ENCODE assay signal across 12 cellular contexts in the genomic region with DNA sequence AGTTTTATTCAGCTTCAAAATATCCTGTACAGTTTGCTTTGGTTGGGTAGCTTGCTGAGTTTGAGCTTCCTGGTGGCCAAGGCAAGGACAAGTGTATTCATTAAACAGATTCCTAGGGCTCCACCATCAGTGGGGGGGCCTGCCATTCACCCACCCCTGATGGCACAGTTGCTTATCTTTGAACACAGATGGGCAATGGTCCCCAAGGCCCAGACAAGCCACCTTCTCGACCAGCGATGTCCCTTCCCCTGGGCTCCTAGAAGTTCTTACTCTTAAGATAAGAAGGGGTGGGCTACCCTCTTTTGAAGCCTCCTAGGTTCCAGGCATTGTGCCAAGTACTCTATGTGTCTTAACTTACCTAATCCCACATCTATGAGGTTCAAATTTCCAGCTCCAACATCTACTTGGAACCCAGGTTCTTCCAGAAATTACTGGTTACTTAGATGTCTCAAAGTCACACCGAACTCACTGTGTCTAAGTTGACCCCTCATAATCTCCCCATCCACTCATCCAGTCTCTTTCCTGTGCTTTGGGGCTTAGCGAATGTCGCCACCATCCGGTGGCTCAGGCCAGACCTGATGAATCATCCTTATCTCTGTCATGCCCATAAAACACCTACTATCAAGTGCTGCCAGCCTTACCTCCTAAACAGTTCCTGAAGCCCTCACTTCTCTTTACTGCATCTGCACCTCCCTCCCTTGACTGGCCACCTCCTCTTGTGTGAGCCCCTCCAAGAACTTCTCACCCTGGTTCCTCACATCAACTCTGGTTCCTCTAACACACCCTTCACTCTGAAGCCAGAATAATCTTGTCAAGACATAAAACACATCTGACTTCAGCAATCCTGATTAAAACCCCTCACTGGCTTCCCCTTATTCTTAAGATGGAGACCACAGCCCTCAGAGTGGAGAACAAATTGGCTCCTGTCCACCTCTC. TPM values are rescaled to one million over a fixed set of nuclear protein-coding genes. Genes with fewer than 3 reads are reported as not detected.
DNase-seq lines count a peak whose midpoint lies in the region; ATAC-seq, FAIRE-seq and TF ChIP-seq lines count a peak whose summit lies in the region.
"Had no signal": no experiment of that assay in that cellular context is flagged by ENCODE, and none has a peak within 500 bp of the region (broad histone marks: within the 10 kb centered on the region; RNA-seq: fewer than 3 reads in every experiment).

No MANE protein-coding gene starts in this region.

- TF ChIP-seq CTCF in MM.1S (IDR thresholded peaks at IDR 0.05; ENCODE audit: low read length) (peak; percentile 9; the same call in 1 of the 2 replicates), K562 (IDR thresholded peaks at IDR 0.05 in 2 of 3, conservative IDR thresholded peaks at IDR 0.05 in 1 of 3; ENCODE audit: insufficient read depth in 2 of 3, low read depth in 1 of 3, low read length in 3 of 3) (peak; percentile 59 to 88 (median 84)), osteocyte (IDR thresholded peaks at IDR 0.05) (no peak)

- no peak overlapping the region for H3K27ac Mint-ChIP-seq in osteocyte (ENCODE audit: unreplicated experiment)
- H3K27ac Mint-ChIP-seq: activated B cell treated with CpG ODN at 0.5 μM for 24 hours had no signal

- no peak overlapping the region for H2AFZ ChIP-seq in MM.1S (ENCODE audit: low read length)
- no peak overlapping the region for H2AFZ ChIP-seq in K562 (ENCODE audit: low read depth, low read length)

- peaks cover 84% of the 10 kb centered on the region for H3K27me3 ChIP-seq in MM.1S (replicated peaks; ENCODE audit: insufficient read depth, low read length)
- peaks cover 3 to 11% of the 10 kb centered on the region in 2 experiments; a peak in 3 of 5 replicates for H3K27me3 ChIP-seq in K562 (ENCODE audit: control insufficient read depth in 2 of 2, insufficient read depth in 2 of 2, low read length in 2 of 2)

- H3K27me3 Mint-ChIP-seq in osteocyte (ENCODE audit: unreplicated experiment), result no peaks in the 10 kb centered on the region

- 0% methylated on average over 6 of the region's 6 CpGs for WGBS in K562 (ENCODE audit: insufficient coverage, low coverage, missing lambda C conversion rate)

- H3K36me3 ChIP-seq in MM.1S (replicated peaks; ENCODE audit: insufficient read depth, low read length) (no peaks in the 10 kb centered on the region), K562 (ENCODE audit: control insufficient read depth, insufficient read depth, low read length) (no peaks in the 10 kb centered on the region)

- peak; percentile 85 for FAIRE-seq in K562 (lab: Jason Lieb, UNC)
- FAIRE-seq: endothelial cell of umbilical vein had no signal

- no peak for TF ChIP-seq POLR2A in K562 (conservative IDR thresholded peaks at IDR 0.05)

- DNase-seq in DMS53 (lab: John Stamatoyannopoulos, UW), result peak; percentile 48
- DNase-seq in DMS53 treated with DMSO at 0.1 percent for 48 hours (lab: John Stamatoyannopoulos, UW; ENCODE audit: unreplicated experiment), result no peak
- DNase-seq in MM.1S, result no peak
- DNase-seq in K562 (ENCODE audit: extremely low read depth in 1 of 4, low spot score in 3 of 4), result peak; percentile 63 to 81 (median 72)
- DNase-seq in osteocyte (ENCODE audit: extremely low spot score, unreplicated experiment), result peak; percentile 53
- DNase-seq in MV-4-11 (lab: John Stamatoyannopoulos, UW), result no peak
- DNase-seq in NCI-H1694 treated with DMSO at 0.1 percent for 48 hours (lab: John Stamatoyannopoulos, UW), result no peak
- no peak for DNase-seq in caudate nucleus (lab: John Stamatoyannopoulos, UW)
- DNase-seq: activated B cell treated with CpG ODN at 0.5 μM for 24 hours, left cardiac atrium, NCI-H446 had no signal

- no peaks in the 10 kb centered on the region for H3K9me3 ChIP-seq in MM.1S (replicated peaks; ENCODE audit: insufficient read depth, low read length)
- H3K9me3 ChIP-seq in K562 (replicated peaks; ENCODE audit: control insufficient read depth, insufficient read depth, low read depth, low read length), result no peaks in the 10 kb centered on the region

- in situ Hi-C loops in K562 (cut with MboI), result no loop called here

- ATAC-seq in K562, result peak; percentile 93

- no peaks in the 10 kb centered on the region for H3K4me1 ChIP-seq in MM.1S (ENCODE audit: low read length)
- peaks cover 19 to 41% of the 10 kb centered on the region in 2 experiments for H3K4me1 ChIP-seq in K562 (replicated peaks in 1 of 2; ENCODE audit: control insufficient read depth in 2 of 2, insufficient read depth in 2 of 2, low read length in 2 of 2)

- H3K9ac ChIP-seq in MM.1S (ENCODE audit: low read length) (no peak overlapping the region), K562 (ENCODE audit: insufficient read depth in 1 of 2, low read depth in 2 of 2, low read length in 2 of 2) (no peak overlapping the region)

- H3K9me2 ChIP-seq in MM.1S (replicated peaks; ENCODE audit: insufficient read depth, low read length), result no peaks in the 10 kb centered on the region

- no peak overlapping the region for H3K4me3 ChIP-seq in MM.1S (ENCODE audit: low read length)
- H3K4me3 ChIP-seq in K562, result no peak overlapping the region

- H3K4me2 ChIP-seq in MM.1S (ENCODE audit: low read depth, low read length) (no peak overlapping the region), K562 (ENCODE audit: insufficient read depth, low read length) (peak overlapping the region; percentile 45; the same call in 1 of the 2 replicates)

- peak; percentile 92 for TF ChIP-seq EP300 in K562 (IDR thresholded peaks at IDR 0.05; ENCODE audit: low read length)

- H3K36me3 Mint-ChIP-seq in osteocyte (ENCODE audit: unreplicated experiment), result no peaks in the 10 kb centered on the region

- no peaks in the 10 kb centered on the region for H3F3A ChIP-seq in MM.1S (ENCODE audit: insufficient read depth, low read length)

- POLR2A ChIA-PET in K562 (lab: Yijun Ruan, JAX), result no interaction called here

- no peaks in the 10 kb centered on the region for H4K20me1 ChIP-seq in MM.1S (ENCODE audit: insufficient read depth, low read length)
- peaks cover 22% of the 10 kb centered on the region; the same call in 1 of the 2 replicates for H4K20me1 ChIP-seq in K562 (replicated peaks; ENCODE audit: control insufficient read depth, insufficient read depth, low read length)

- no peak overlapping the region for H3K27ac ChIP-seq in MM.1S (ENCODE audit: low read length)
- H3K27ac ChIP-seq in K562 (ENCODE audit: extremely low read depth, low read depth, low read length), result no peak overlapping the region
- H3K27ac ChIP-seq in caudate nucleus (ENCODE audit: low read depth, low read length), result no peak overlapping the region

- no peaks in the 10 kb centered on the region for H3K9me3 Mint-ChIP-seq in osteocyte (ENCODE audit: unreplicated experiment)
- H3K9me3 Mint-ChIP-seq: activated B cell treated with CpG ODN at 0.5 μM for 24 hours had no signal

- H3K9me1 ChIP-seq in K562 (ENCODE audit: control insufficient read depth, insufficient read depth, low read length), result peaks cover 5% of the 10 kb centered on the region

- no peak overlapping the region for H3K4me3 Mint-ChIP-seq in osteocyte (ENCODE audit: unreplicated experiment)
- H3K4me3 Mint-ChIP-seq: activated B cell treated with CpG ODN at 0.5 μM for 24 hours had no signal

- intact Hi-C loops in K562 (cut with micrococcal nuclease), result no loop called here

- CTCF ChIA-PET in K562 (lab: Yijun Ruan, JAX; ENCODE audit: low intra/inter-chr PET ratio), result no interaction called here

- H3K4me1 Mint-ChIP-seq in osteocyte (ENCODE audit: unreplicated experiment), result no peaks in the 10 kb centered on the region
- H3K4me1 Mint-ChIP-seq: activated B cell treated with CpG ODN at 0.5 μM for 24 hours had no signal

- no peaks in the 10 kb centered on the region for H3K79me2 ChIP-seq in MM.1S (ENCODE audit: low read length)
- H3K79me2 ChIP-seq in K562 (ENCODE audit: control insufficient read depth, insufficient read depth, low read length), result no peaks in the 10 kb centered on the region

- no TSS peak for BruUV-seq in K562 (replicated peaks; lab: Mats Ljungman, UMichigan)

- peak; percentile 79 to 84 for TF ChIP-seq RAD21 in K562 (CRISPR knock-in tag; conservative IDR thresholded peaks at IDR 0.05 in 1 of 2, IDR thresholded peaks at IDR 0.05 in 1 of 2)

TF ChIP-seq in K562, 482 proteins besides CTCF, POLR2A, EP300 and RAD21 (continues in another document):
- no peak for TF ChIP-seq POLR2H (tag; IDR thresholded peaks at IDR 0.05; ENCODE audit: low read depth)

RNA-seq across cellular contexts. Expression of gene KLHDC7A, which starts 50.1 kb away (rescaled TPM):
- not detected in 2 replicates for total RNA-seq in K562 (2011; cell fraction: chromatin; rRNA removed; ENCODE audit: low replicate concordance)
- not detected in 2 replicates for total RNA-seq in K562 (2011; cell fraction: nucleolus; rRNA removed)
- total RNA-seq in K562 (2011; cell fraction: nucleoplasm; rRNA removed), result not detected in 2 replicates
- total RNA-seq in K562 (2014; rRNA removed) (0.04 TPM in 1 of 2 replicates, not detected in the other), K562 (2014; rRNA removed; fragmentation: Illumina TruSeq; extraction: Trizol) (not detected in 2 replicates), K562 (2015; rRNA removed; fragmentation: Illumina TruSeq; extraction: Trizol) (0.04 TPM in 1 of 2 replicates, not detected in the other), K562 (2021) (0.02 TPM in 1 of 2 replicates, not detected in the other), osteocyte (not detected in 2 replicates)
- polyA plus RNA-seq in K562 (2011; rRNA removed) (not detected in 2 replicates), K562 (2014; fragmentation: Illumina TruSeq; extraction: Trizol) (0.01 TPM in 1 of 2 replicates, not detected in the other), K562 (2014; fragmentation: Nextera tagmentation; extraction: Ambion mirVana) (not detected), K562 (2014; rRNA removed) (0.01 TPM in 1 of 2 replicates, not detected in the other)
- polyA plus RNA-seq in K562 (2011; cell fraction: cytosol; rRNA removed), result not detected in 2 replicates
- not detected in 2 replicates for polyA plus RNA-seq in K562 (2011; cell fraction: nucleus; rRNA removed)
- polyA plus RNA-seq in K562 (2012), result 0.08 and 0.16 TPM in 2 replicates
- polyA minus RNA-seq in K562 (2011; rRNA and poly(A)+ RNA removed), result not detected in 2 replicates
- polyA minus RNA-seq in K562 (2011; cell fraction: cytosol; rRNA and poly(A)+ RNA removed), result not detected in 2 replicates
- polyA minus RNA-seq in K562 (2011; cell fraction: nucleus; rRNA and poly(A)+ RNA removed), result not detected in 2 replicates
- total RNA-seq: activated B cell treated with CpG ODN at 0.5 μM for 24 hours, endothelial cell of umbilical vein had no signal
- polyA plus RNA-seq: endothelial cell of umbilical vein had no signal

Comparison
In these comparisons a context has a peak if more than half of its experiments do, and no peak if none do; other contexts are left out.
1. DNase-seq: peak in DMS53 (single experiment), K562 (4 of 4) and osteocyte (single experiment); none in DMS53 treated with DMSO at 0.1 percent for 48 hours (single experiment), MM.1S (single experiment), MV-4-11 (single experiment), NCI-H1694 treated with DMSO at 0.1 percent for 48 hours (single experiment) and caudate nucleus (0 of 61).